In the genomic region with DNA sequence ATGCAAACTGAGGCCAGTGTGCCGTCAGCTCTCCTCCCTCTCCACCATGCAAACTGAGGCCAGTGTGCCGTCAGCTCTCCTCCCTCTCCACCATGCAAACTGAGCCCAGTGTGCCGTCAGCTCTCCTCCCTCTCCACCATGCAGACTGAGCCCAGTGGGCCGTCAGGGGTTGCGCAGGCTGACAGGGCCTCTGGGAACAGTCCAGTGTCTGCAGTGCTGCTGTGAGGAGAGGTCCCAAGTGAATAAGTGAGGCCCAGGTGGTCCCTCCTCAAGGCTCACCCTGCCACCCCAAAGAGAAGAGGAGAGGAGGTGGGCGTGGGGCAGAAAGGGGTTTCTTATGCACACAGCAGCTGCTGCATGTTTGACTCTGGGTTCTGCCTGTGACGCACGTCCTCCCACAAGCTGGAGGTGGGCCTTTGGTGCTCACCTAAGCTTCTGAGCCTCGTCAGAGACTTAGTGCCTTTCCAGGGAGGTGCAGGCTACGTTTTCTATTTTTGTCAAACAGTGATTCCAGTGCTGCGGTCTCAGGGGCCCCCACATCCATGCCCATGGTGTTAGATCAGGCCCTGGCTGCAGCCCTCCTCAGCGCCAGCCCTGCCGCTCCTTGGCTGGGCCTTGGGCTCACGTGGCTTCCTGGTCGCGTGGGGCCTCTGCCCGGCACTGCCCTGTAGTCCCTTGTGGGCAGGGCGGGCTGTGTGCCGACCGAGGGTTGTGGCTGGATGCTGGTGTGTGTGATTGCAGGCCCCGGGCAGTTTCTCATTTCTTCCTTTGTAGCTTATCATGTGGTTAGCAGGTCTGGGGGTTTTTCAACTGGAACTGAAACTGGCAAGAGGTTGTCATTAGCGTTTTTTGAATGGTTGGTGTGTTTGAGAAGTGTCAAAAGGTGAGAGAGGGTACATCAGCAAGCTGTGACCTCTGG, we compare ENCODE assay signal across 8 cellular contexts. TPM values are rescaled to one million over a fixed set of nuclear protein-coding genes. Genes with fewer than 3 reads are reported as not detected.
DNase-seq lines count a peak whose midpoint lies in the region; ATAC-seq and TF ChIP-seq lines count a peak whose summit lies in the region.

No MANE protein-coding gene starts in this region.

- H3K27ac ChIP-seq in endodermal cell (ENCODE audit: low read depth, low read length) = no peak overlapping the region

- H3K4me3 Mint-ChIP-seq in endodermal cell = no peak overlapping the region

- no peak overlapping the region for H3K9ac ChIP-seq in endodermal cell (ENCODE audit: extremely low read depth, low read length, poor library complexity, severe bottlenecking)

- TF ChIP-seq CTCF in GM06990 (IDR thresholded peaks at IDR 0.05; ENCODE audit: insufficient read depth, low read length, poor library complexity, severe bottlenecking) (no peak), GM20000 (IDR thresholded peaks at IDR 0.05; ENCODE audit: extremely low read depth, missing control alignments) (no peak), endodermal cell (conservative IDR thresholded peaks at IDR 0.05) (no peak)

- no peaks in the 10 kb centered on the region for H3K9me3 ChIP-seq in endodermal cell (ENCODE audit: control insufficient read depth, low read length)

- no peaks in the 10 kb centered on the region for H3K9me3 Mint-ChIP-seq in endodermal cell

- H3K4me3 ChIP-seq in GM06990 (replicated peaks; ENCODE audit: low read depth, low read length) (peak overlapping the region; percentile 10; the same call in 1 of the 2 replicates), endodermal cell (ENCODE audit: low read length) (no peak overlapping the region)

- H3K27ac Mint-ChIP-seq in endodermal cell = no peak overlapping the region

- 89 to 90% methylated on average over 14 to 21 of the region's 22 CpGs for WGBS in endodermal cell (ENCODE audit: insufficient coverage in 1 of 2, insufficient read length in 1 of 2), 2 experiments

- H3K36me3 ChIP-seq in GM06990 (ENCODE audit: control insufficient read depth, insufficient read depth, low read length) = peaks cover 2% of the 10 kb centered on the region; the same call in 1 of the 2 replicates
- H3K36me3 ChIP-seq in endodermal cell (ENCODE audit: control insufficient read depth, insufficient read depth, low read length) = peaks cover 7% of the 10 kb centered on the region

- DNase-seq in GM06990 (ENCODE audit: extremely low read depth, insufficient read length) = peak; percentile 91
- DNase-seq in GM20000 (ENCODE audit: low spot score) = peak; percentile 91
- peak; percentile 42 for DNase-seq in cerebellum (ENCODE audit: low spot score)
- DNase-seq in stimulated activated CD8-positive, alpha-beta memory T cell treated with anti-CD3 and anti-CD28 coated beads, Interleukin-7, amount 100 ng/mL, for 4 hours (ENCODE audit: low read depth in 2 of 2) = peak; percentile 13 to 20
- DNase-seq in activated gamma-delta T cell treated with Interleukin-2 at 50 U/mL for 16 hours = no peak
- DNase-seq in endodermal cell = no peak
- no peak for DNase-seq in middle frontal gyrus (ENCODE audit: extremely low spot score, low spot score)

- peaks cover 9% of the 10 kb centered on the region for H3K36me3 Mint-ChIP-seq in endodermal cell (ENCODE audit: low read depth)

- peaks cover 6% of the 10 kb centered on the region for H3K4me1 ChIP-seq in endodermal cell (ENCODE audit: control insufficient read depth, insufficient read depth, low read length)

- ATAC-seq in HG03460 (IDR thresholded peaks at IDR 0.05; ENCODE audit: unreplicated experiment) = peak; percentile 75

- H3K4me1 Mint-ChIP-seq in endodermal cell = peaks cover 17% of the 10 kb centered on the region

- H3K27me3 Mint-ChIP-seq in endodermal cell (ENCODE audit: insufficient read depth) = no peaks in the 10 kb centered on the region

- H3K27me3 ChIP-seq in GM06990 (replicated peaks; ENCODE audit: control insufficient read depth, insufficient read depth, low read length) = no peaks in the 10 kb centered on the region
- H3K27me3 ChIP-seq in endodermal cell (ENCODE audit: control insufficient read depth, insufficient read depth, low read length, poor library complexity, severe bottlenecking) = no peaks in the 10 kb centered on the region

RNA-seq across cellular contexts. Expression of gene TPCN2, which starts 7.1 kb away (rescaled TPM):
- total RNA-seq in cerebellum (14.2 TPM), endodermal cell (10 to 100 TPM; 20.7 to 27.9 TPM)
- 9.3 TPM for polyA plus RNA-seq in endodermal cell (2013, experiment 1 of 2)
- polyA plus RNA-seq in endodermal cell (2013, experiment 2 of 2) = 8.0 TPM

RNA-seq across cellular contexts. Expression of gene MRGPRF, which starts 42.8 kb away (rescaled TPM):
- total RNA-seq in cerebellum (2.0 TPM), endodermal cell (1 to 10 TPM; 3.7 to 4.7 TPM)
- 1.9 TPM for polyA plus RNA-seq in endodermal cell (2013, experiment 1 of 2)
- polyA plus RNA-seq in endodermal cell (2013, experiment 2 of 2) = 1.5 TPM

Comparison
In these comparisons a context has a peak if more than half of its experiments do, and no peak if none do; other contexts are left out.
1. DNase-seq: peak in GM06990 (single experiment), GM20000 (single experiment), cerebellum (single experiment) and stimulated activated CD8-positive, alpha-beta memory T cell treated with anti-CD3 and anti-CD28 coated beads, Interleukin-7, amount 100 ng/mL, for 4 hours (2 of 2); none in activated gamma-delta T cell treated with Interleukin-2 at 50 U/mL for 16 hours (single experiment), endodermal cell (single experiment) and middle frontal gyrus (single experiment).